In genomic region chr4:2786152-2786671, GRCh38 we compare ENCODE assay signal across 9 cellular contexts. TPM values are rescaled to one million over a fixed set of nuclear protein-coding genes. Genes with fewer than 3 reads are reported as not detected.
DNase-seq lines count a peak whose midpoint lies in the region; FAIRE-seq and TF ChIP-seq lines count a peak whose summit lies in the region.
"Had no signal": no experiment of that assay in that cellular context is flagged by ENCODE, and none has a peak within 500 bp of the region (broad histone marks: within the 10 kb centered on the region; RNA-seq: fewer than 3 reads in every experiment).

No MANE protein-coding gene starts in this region.

- H3K4me2 ChIP-seq in H9 (ENCODE audit: insufficient read depth, insufficient read length, low read length), result no peak overlapping the region

- H4K91ac ChIP-seq in H9 (ENCODE audit: insufficient read length, low read depth, low read length), result no peak overlapping the region

- peaks cover 9% of the 10 kb centered on the region for H3K27me3 Mint-ChIP-seq in H9 (ENCODE audit: low read depth)

- H3K4me1 ChIP-seq in H9 (ENCODE audit: insufficient read depth, low read length), result no peaks in the 10 kb centered on the region

- peaks cover 0 to 12% (median 0%) of the 10 kb centered on the region in 3 experiments; a peak in 2 of 7 replicates for H3K36me3 Mint-ChIP-seq in H9 (ENCODE audit: insufficient read depth in 1 of 3, low read depth in 3 of 3)

- no peaks in the 10 kb centered on the region for H3K9me3 ChIP-seq in H9 (ENCODE audit: control insufficient read depth, low read depth, low read length)

- peak; percentile 76 for FAIRE-seq in GM18507 (lab: Jason Lieb, UNC)
- FAIRE-seq: colon had no signal

- no peaks in the 10 kb centered on the region for H3K27me3 ChIP-seq in H9 (ENCODE audit: insufficient read depth, low read length)

- H4K5ac ChIP-seq in H9 (ENCODE audit: insufficient read length, low read depth, low read length), result no peak overlapping the region

- no peaks in the 10 kb centered on the region for H3K23me2 ChIP-seq in H9 (ENCODE audit: insufficient read length, low read depth, low read length, poor library complexity, severe bottlenecking)

- H3K9ac ChIP-seq in H9 (ENCODE audit: extremely low read depth, insufficient read length, low read length), result no peak overlapping the region

- CTCF ChIA-PET in RWPE1 (lab: Yijun Ruan, JAX), result interaction anchor here (0.5 to 0.6 kb wide), 2 partner anchors 297 to 1233 kb away, joined by 3 read pairs; no protein-coding TSS in a partner anchor

- no peak overlapping the region for H3K4me3 Mint-ChIP-seq in H9

- POLR2A ChIA-PET in RWPE1 (lab: Yijun Ruan, JAX; ENCODE audit: low non-redundant PET), result no interaction called here

- H2BK120ac ChIP-seq in H9 (ENCODE audit: low read depth, low read length, poor library complexity, severe bottlenecking), result no peak overlapping the region

- H3K56ac ChIP-seq in H9 (ENCODE audit: insufficient read length, low read depth, low read length), result no peak overlapping the region

- no peaks in the 10 kb centered on the region for H3K79me1 ChIP-seq in H9 (ENCODE audit: insufficient read depth, low read depth, low read length, poor library complexity, severe bottlenecking)

- H2BK20ac ChIP-seq in H9 (ENCODE audit: low read depth, low read length, poor library complexity, severe bottlenecking), result no peak overlapping the region

- no peak overlapping the region for H3T11ph ChIP-seq in H9 (ENCODE audit: low read length)

- H2BK12ac ChIP-seq in H9 (ENCODE audit: insufficient read length, low read depth, low read length), result no peak overlapping the region

- no peak overlapping the region for H3K14ac ChIP-seq in H9 (ENCODE audit: insufficient read depth, low read length)

- peaks cover 3 to 7% of the 10 kb centered on the region in 2 experiments; a peak in 3 of 5 replicates for H3K9me3 Mint-ChIP-seq in H9

- peaks cover 24 to 30% of the 10 kb centered on the region in 2 experiments for H3K4me1 Mint-ChIP-seq in H9

- no peak overlapping the region for H2BK5ac ChIP-seq in H9 (ENCODE audit: insufficient read length, low read length)

- no peak overlapping the region for H3K18ac ChIP-seq in H9 (ENCODE audit: insufficient read length, low read depth, low read length)

- no peak overlapping the region for H2AFZ ChIP-seq in H9 (ENCODE audit: low read length)

- H3K79me2 ChIP-seq in H9 (ENCODE audit: insufficient read depth, low read length), result no peaks in the 10 kb centered on the region

- H4K8ac ChIP-seq in H9 (replicated peaks; ENCODE audit: insufficient read length, low read depth, low read length), result no peak overlapping the region

- no peak overlapping the region for H2AK5ac ChIP-seq in H9 (ENCODE audit: insufficient read length, low read length)

- H3K27ac ChIP-seq in H9 (ENCODE audit: insufficient read length, low read depth, low read length), result no peak overlapping the region
- H3K27ac ChIP-seq in RWPE1, result no peak overlapping the region

- no peaks in the 10 kb centered on the region for H4K20me1 ChIP-seq in H9 (ENCODE audit: control insufficient read depth, insufficient read depth, insufficient read length)

- H3K23ac ChIP-seq in H9 (ENCODE audit: insufficient read length, low read depth, low read length), result no peak overlapping the region

- DNase-seq in GM18507 (ENCODE audit: extremely low spot score, insufficient read length, low read depth), result no peak
- DNase-seq in activated CD4-positive, alpha-beta T cell treated with anti-CD3 and anti-CD28 coated beads for 48 hours, result peak; percentile 74
- DNase-seq in effector CD4-positive, alpha-beta T cell, result peak; percentile 56
- peak; percentile 41 for DNase-seq in stimulated activated CD8-positive, alpha-beta memory T cell treated with anti-CD3 and anti-CD28 coated beads, Interleukin-15, amount 100 ng/mL, for 1 hour (ENCODE audit: low read depth)
- DNase-seq in middle frontal gyrus (ENCODE audit: extremely low spot score, low spot score), result no peak
- no peak for DNase-seq in H9
- DNase-seq in RWPE1 (ENCODE audit: low spot score), result no peak
- DNase-seq in inferior parietal cortex (ENCODE audit: extremely low spot score), result no peak

- no peak overlapping the region for H3K4ac ChIP-seq in H9 (ENCODE audit: low read depth, low read length)

- TF ChIP-seq CTCF in H9 (conservative IDR thresholded peaks at IDR 0.05) (no peak), RWPE1 (conservative IDR thresholded peaks at IDR 0.05; ENCODE audit: low read depth) (no peak)

- WGBS in H9 (ENCODE audit: extremely low coverage, insufficient read length, low lambda C conversion rate), result no CpG with 5 or more reads among the region's 7 CpGs

- no peak overlapping the region for H2BK15ac ChIP-seq in H9 (ENCODE audit: low read depth, low read length)

- no peak overlapping the region for H3K27ac Mint-ChIP-seq in H9

RNA-seq across cellular contexts. Expression of gene SH3BP2, which starts 6.7 kb away (rescaled TPM):
- 34.1 and 37.6 TPM in 2 replicates for total RNA-seq in H9 (2021)

RNA-seq across cellular contexts. Expression of gene TNIP2, which starts 30.1 kb away (rescaled TPM):
- 42.2 and 44.7 TPM in 2 replicates for total RNA-seq in H9 (2021)

RNA-seq across cellular contexts. Expression of gene ADD1, which starts 57.4 kb away (rescaled TPM):
- total RNA-seq in H9 (2021), result 163 and 166 TPM in 2 replicates

Comparison
In these comparisons a context has a peak if more than half of its experiments do, and no peak if none do; other contexts are left out.
1. DNase-seq: peak in activated CD4-positive, alpha-beta T cell treated with anti-CD3 and anti-CD28 coated beads for 48 hours (single experiment), effector CD4-positive, alpha-beta T cell (single experiment) and stimulated activated CD8-positive, alpha-beta memory T cell treated with anti-CD3 and anti-CD28 coated beads, Interleukin-15, amount 100 ng/mL, for 1 hour (single experiment); none in GM18507 (single experiment), middle frontal gyrus (single experiment), H9 (single experiment), RWPE1 (single experiment) and inferior parietal cortex (single experiment).